Comparison of ENCODE assay signal across 8 cellular contexts in genomic region chr2:224025874-224026273, GRCh38. TPM values are rescaled to one million over a fixed set of nuclear protein-coding genes. Genes with fewer than 3 reads are reported as not detected.
DNase-seq lines count a peak whose midpoint lies in the region; ATAC-seq and TF ChIP-seq lines count a peak whose summit lies in the region.

No MANE protein-coding gene starts in this region.

- peaks cover 2 to 4% (median 3%) of the 10 kb centered on the region in 3 donors for H3K27me3 Mint-ChIP-seq in CD14-positive monocyte (ENCODE audit: low read depth in 3 of 3)
- no peaks in the 10 kb centered on the region for H3K27me3 Mint-ChIP-seq in activated CD8-positive, alpha-beta T cell treated with anti-CD3 and anti-CD28 coated beads, Interleukin-2, amount 10 ng/mL, durations not matched to agents 7 days and 5 days (ENCODE audit: low read depth)

- CTCF ChIA-PET in activated CD8-positive, alpha-beta T cell treated with anti-CD3 and anti-CD28 coated beads, Interleukin-2, amount 10 ng/mL, durations not matched to agents 7 days and 5 days (lab: Charles Lee) = interaction anchor here (1.0 to 3.8 kb wide), 2 partner anchors 11 to 32 kb away, joined by 3 to 15 read pairs; no protein-coding TSS in a partner anchor

- H3K9me3 Mint-ChIP-seq in CD14-positive monocyte = no peaks in the 10 kb centered on the region
- H3K9me3 Mint-ChIP-seq in activated CD8-positive, alpha-beta T cell treated with anti-CD3 and anti-CD28 coated beads, Interleukin-2, amount 10 ng/mL, durations not matched to agents 7 days and 5 days (ENCODE audit: insufficient read depth) = no peaks in the 10 kb centered on the region

- H3K27ac Mint-ChIP-seq in CD14-positive monocyte = peak overlapping the region in 6 of 7 donors; percentile 21 to 84 (median 56)
- H3K27ac Mint-ChIP-seq in activated CD8-positive, alpha-beta T cell treated with anti-CD3 and anti-CD28 coated beads, Interleukin-2, amount 10 ng/mL, durations not matched to agents 7 days and 5 days = peak overlapping the region; percentile 97

- no peak for TF ChIP-seq CTCF in CD14-positive monocyte (IDR thresholded peaks at IDR 0.05)
- TF ChIP-seq CTCF in foreskin fibroblast (IDR thresholded peaks at IDR 0.05; ENCODE audit: low read depth, low read length) = no peak

- peak overlapping the region in 1 of 2 donors; percentile 75 for H3K4me3 Mint-ChIP-seq in CD14-positive monocyte
- peak overlapping the region; percentile 45 for H3K4me3 Mint-ChIP-seq in activated CD8-positive, alpha-beta T cell treated with anti-CD3 and anti-CD28 coated beads, Interleukin-2, amount 10 ng/mL, durations not matched to agents 7 days and 5 days

- peaks cover 32% of the 10 kb centered on the region for H3K4me1 Mint-ChIP-seq in CD14-positive monocyte
- H3K4me1 Mint-ChIP-seq in activated CD8-positive, alpha-beta T cell treated with anti-CD3 and anti-CD28 coated beads, Interleukin-2, amount 10 ng/mL, durations not matched to agents 7 days and 5 days (ENCODE audit: low read depth) = peaks cover 60% of the 10 kb centered on the region

- ATAC-seq in GM21423 (IDR thresholded peaks at IDR 0.05; ENCODE audit: unreplicated experiment) = peak; percentile 92
- peak; percentile 96 for ATAC-seq in activated CD8-positive, alpha-beta T cell treated with anti-CD3 and anti-CD28 coated beads, Interleukin-2, amount 10 ng/mL, durations not matched to agents 7 days and 5 days
- ATAC-seq in sciatic nerve = peak; percentile 17

- H3K4me3 ChIP-seq in Jurkat, Clone E6-1 (ENCODE audit: low read length) = no peak overlapping the region
- no peak overlapping the region for H3K4me3 ChIP-seq in foreskin fibroblast (ENCODE audit: low read depth in 1 of 2, low read length in 2 of 2)

- intact Hi-C loops in CD14-positive monocyte (cut with micrococcal nuclease) = no loop called here
- intact Hi-C loops in sciatic nerve (cut with DNase I) = no loop called here

- H3K36me3 Mint-ChIP-seq in CD14-positive monocyte = no peaks in the 10 kb centered on the region
- peaks cover 25% of the 10 kb centered on the region for H3K36me3 Mint-ChIP-seq in activated CD8-positive, alpha-beta T cell treated with anti-CD3 and anti-CD28 coated beads, Interleukin-2, amount 10 ng/mL, durations not matched to agents 7 days and 5 days (ENCODE audit: low read depth)

- POLR2A ChIA-PET in activated CD8-positive, alpha-beta T cell treated with anti-CD3 and anti-CD28 coated beads, Interleukin-2, amount 10 ng/mL, durations not matched to agents 7 days and 5 days (lab: Charles Lee) = interaction anchor here (1.5 kb wide), 1 partner anchor 55 kb away, joined by 7 read pairs; no protein-coding TSS in a partner anchor

- DNase-seq in CD14-positive monocyte (ENCODE audit: low spot score) = peak; percentile 90
- DNase-seq in Jurkat, Clone E6-1 (ENCODE audit: low read depth, low spot score) = peak; percentile 81
- DNase-seq in activated CD8-positive, alpha-beta T cell treated with anti-CD3 and anti-CD28 coated beads, Interleukin-2, amount 10 ng/mL, durations not matched to agents 7 days and 5 days = peak; percentile 88
- DNase-seq in sciatic nerve (ENCODE audit: low spot score) = no peak
- no peak for DNase-seq in foreskin fibroblast
- DNase-seq in HUDEP-2 (lab: John Stamatoyannopoulos, UW; ENCODE audit: unreplicated experiment in 76 of 76) = no peak
- DNase-seq in NCI-H82 treated with DMSO at 0.1 percent for 48 hours (lab: John Stamatoyannopoulos, UW; ENCODE audit: unreplicated experiment) = no peak

RNA-seq across cellular contexts. Expression of gene SERPINE2, which starts 13.2 kb away (rescaled TPM):
- polyA plus RNA-seq in CD14-positive monocyte = not detected
- polyA plus RNA-seq in Jurkat, Clone E6-1 (2012; ENCODE audit: insufficient read depth, insufficient read length) = 27.9 TPM
- 10 to 100 TPM; 22.2 to 22.5 TPM for total RNA-seq in activated CD8-positive, alpha-beta T cell treated with anti-CD3 and anti-CD28 coated beads, Interleukin-2, amount 10 ng/mL, durations not matched to agents 7 days and 5 days
- total RNA-seq in sciatic nerve = 61.3 TPM

Comparison
In these comparisons a context has a peak if more than half of its experiments do, and no peak if none do; other contexts are left out.
1. DNase-seq: peak in CD14-positive monocyte (single experiment), Jurkat, Clone E6-1 (single experiment) and activated CD8-positive, alpha-beta T cell treated with anti-CD3 and anti-CD28 coated beads, Interleukin-2, amount 10 ng/mL, durations not matched to agents 7 days and 5 days (single experiment); none in sciatic nerve (single experiment), foreskin fibroblast (0 of 2), HUDEP-2 (0 of 76) and NCI-H82 treated with DMSO at 0.1 percent for 48 hours (single experiment).
2. ATAC-seq: peak in every context shown above with its lines; median percentile 96 in activated CD8-positive, alpha-beta T cell treated with anti-CD3 and anti-CD28 coated beads, Interleukin-2, amount 10 ng/mL, durations not matched to agents 7 days and 5 days; 92 in GM21423; 17 in sciatic nerve.